30 cellular contexts compared by ENCODE assay signal in genomic region chr7:78280276-78280675, GRCh38.
"Had no signal": no experiment of that assay in that cellular context is flagged by ENCODE, and none has a peak within 500 bp of the region (broad histone marks: within the 10 kb centered on the region; RNA-seq: fewer than 3 reads in every experiment).

No MANE protein-coding gene starts in this region.

- ATAC-seq: activated CD4-positive, CD25-positive, alpha-beta regulatory T cell treated with anti-CD3 and anti-CD28 coated beads, Interleukin-2, amount 50 U/mL, for 24 hours; activated CD8-positive, alpha-beta memory T cell treated with anti-CD3 and anti-CD28 coated beads, Interleukin-2, amount 10 ng/mL, durations not matched to agents 7 days and 5 days; activated CD8-positive, alpha-beta T cell treated with anti-CD3 and anti-CD28 coated beads, Interleukin-2, amount 10 ng/mL, durations not matched to agents 7 days and 5 days; activated naive CD8-positive, alpha-beta T cell treated with anti-CD3 and anti-CD28 coated beads, Interleukin-2, amount 50 U/mL, for 24 hours; body of pancreas; esophagus mucosa; T-helper 17 cell had no signal

- H3K4me3 ChIP-seq: adrenal gland, body of pancreas had no signal

- FAIRE-seq: colon, endometrium, frontal cortex had no signal

- H3K27ac ChIP-seq: adrenal gland, body of pancreas, WERI-Rb-1 had no signal

- H3K27me3 ChIP-seq: adrenal gland, body of pancreas had no signal

- H3K9me3 ChIP-seq: adrenal gland, body of pancreas had no signal

- H3K4me1 ChIP-seq: adrenal gland, body of pancreas had no signal

- DNase-seq: activated B cell treated with CpG ODN at 0.5 μM for 24 hours; activated CD4-positive, alpha-beta memory T cell treated with anti-CD3 and anti-CD28 coated beads for 36 hours; activated CD4-positive, alpha-beta T cell treated with anti-CD3 and anti-CD28 coated beads for 48 hours; activated CD4-positive, alpha-beta T cell treated with anti-CD3 and anti-CD28 coated beads, Interleukin-2, amount 50 U/mL, for 1 hour; activated CD8-positive, alpha-beta memory T cell treated with anti-CD3 and anti-CD28 coated beads, Interleukin-2, amount 10 ng/mL, durations not matched to agents 7 days and 5 days; activated CD8-positive, alpha-beta memory T cell treated with anti-CD3 and anti-CD28 coated beads, Interleukin-2, amount 50 U/mL, for 4 hours; activated CD8-positive, alpha-beta T cell treated with anti-CD3 and anti-CD28 coated beads, Interleukin-2, amount 10 ng/mL, durations not matched to agents 7 days and 5 days; activated effector memory CD4-positive, alpha-beta T cell treated with anti-CD3 and anti-CD28 coated beads, Interleukin-2, amount 50 U/mL, for 16 hours; activated naive CD4-positive, alpha-beta T cell treated with anti-CD3 and anti-CD28 coated beads for 36 hours; activated naive CD8-positive, alpha-beta T cell treated with anti-CD3 and anti-CD28 coated beads for 36 hours; activated naive CD8-positive, alpha-beta T cell treated with anti-CD3 and anti-CD28 coated beads, Interleukin-2, amount 50 U/mL, for 24 hours; activated T-cell treated with anti-CD3 and anti-CD28 coated beads, Interleukin-2, amount 50 U/mL, for 1 hour; activated T-cell treated with anti-CD3 and anti-CD28 coated beads, Interleukin-2, amount 50 U/mL, for 48 hours; adrenal gland; amygdala; aorta; body of pancreas; caudate nucleus; cortex of kidney; dermis blood vessel endothelial cell; effector CD8-positive, alpha-beta T cell; head of caudate nucleus; T-helper 17 cell; T1000; WERI-Rb-1 had no signal

- H3K36me3 ChIP-seq: adrenal gland, WERI-Rb-1 had no signal
